2 cellular contexts compared by ENCODE assay signal in the genomic region with DNA sequence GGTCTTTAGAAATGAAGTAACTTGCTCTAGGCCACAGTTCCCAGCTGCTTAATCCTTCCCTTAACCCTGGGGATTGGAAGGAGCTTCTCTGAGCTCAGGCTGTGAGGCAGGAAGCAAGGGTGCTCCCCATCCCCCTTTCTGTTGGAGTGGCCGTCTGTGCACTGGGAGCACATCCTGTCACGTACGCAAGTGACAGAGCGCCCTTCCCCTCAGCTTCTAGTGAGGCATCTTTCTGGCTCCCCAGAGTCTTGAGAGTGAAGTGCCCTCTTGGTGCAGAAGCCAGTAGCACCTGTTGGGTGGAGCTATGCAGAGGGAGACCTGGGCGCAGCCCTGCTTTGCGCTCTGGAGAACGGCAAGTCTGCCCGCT.
TF ChIP-seq lines count a peak whose summit lies in the region.

No MANE protein-coding gene starts in this region.

TF ChIP-seq in GM23338, 12 proteins besides CTCF, POLR2A, EP300 and RAD21:
- TF ChIP-seq ZNF462 (CRISPR knock-in tag; IDR thresholded peaks at IDR 0.05) (no peak), STAT1 (IDR thresholded peaks at IDR 0.05; ENCODE audit: unreplicated experiment) (no peak), JUNB (IDR thresholded peaks at IDR 0.05; ENCODE audit: unreplicated experiment) (no peak), EZH2 (IDR thresholded peaks at IDR 0.05; ENCODE audit: low read depth, unreplicated experiment) (no peak), ZNF331 (CRISPR knock-in tag; IDR thresholded peaks at IDR 0.05; ENCODE audit: low read depth) (no peak), ZNF114 (CRISPR knock-in tag; IDR thresholded peaks at IDR 0.05) (no peak), REST (IDR thresholded peaks at IDR 0.05; ENCODE audit: unreplicated experiment) (no peak), POLR2AphosphoS5 (IDR thresholded peaks at IDR 0.05; ENCODE audit: low read depth) (no peak)
TF ChIP-seq in GM23338: peak in this region for 0.

TF ChIP-seq in SK-N-SH, 30 proteins besides CTCF, POLR2A, EP300 and RAD21:
- TF ChIP-seq REST (IDR thresholded peaks at IDR 0.05; ENCODE audit: low read depth, low read length) = no peak
- no peak for TF ChIP-seq TAF1 (IDR thresholded peaks at IDR 0.05; ENCODE audit: borderline replicate concordance, low read depth, low read length)
- no peak for TF ChIP-seq CHD2 (IDR thresholded peaks at IDR 0.05; ENCODE audit: low read length, partially characterized antibody)
- no peak for TF ChIP-seq TCF12 (IDR thresholded peaks at IDR 0.05)
- TF ChIP-seq POLR2AphosphoS5 (IDR thresholded peaks at IDR 0.05; ENCODE audit: low read depth, low read length) = no peak
